ENCODE assay signal across 8 cellular contexts in the genomic region with DNA sequence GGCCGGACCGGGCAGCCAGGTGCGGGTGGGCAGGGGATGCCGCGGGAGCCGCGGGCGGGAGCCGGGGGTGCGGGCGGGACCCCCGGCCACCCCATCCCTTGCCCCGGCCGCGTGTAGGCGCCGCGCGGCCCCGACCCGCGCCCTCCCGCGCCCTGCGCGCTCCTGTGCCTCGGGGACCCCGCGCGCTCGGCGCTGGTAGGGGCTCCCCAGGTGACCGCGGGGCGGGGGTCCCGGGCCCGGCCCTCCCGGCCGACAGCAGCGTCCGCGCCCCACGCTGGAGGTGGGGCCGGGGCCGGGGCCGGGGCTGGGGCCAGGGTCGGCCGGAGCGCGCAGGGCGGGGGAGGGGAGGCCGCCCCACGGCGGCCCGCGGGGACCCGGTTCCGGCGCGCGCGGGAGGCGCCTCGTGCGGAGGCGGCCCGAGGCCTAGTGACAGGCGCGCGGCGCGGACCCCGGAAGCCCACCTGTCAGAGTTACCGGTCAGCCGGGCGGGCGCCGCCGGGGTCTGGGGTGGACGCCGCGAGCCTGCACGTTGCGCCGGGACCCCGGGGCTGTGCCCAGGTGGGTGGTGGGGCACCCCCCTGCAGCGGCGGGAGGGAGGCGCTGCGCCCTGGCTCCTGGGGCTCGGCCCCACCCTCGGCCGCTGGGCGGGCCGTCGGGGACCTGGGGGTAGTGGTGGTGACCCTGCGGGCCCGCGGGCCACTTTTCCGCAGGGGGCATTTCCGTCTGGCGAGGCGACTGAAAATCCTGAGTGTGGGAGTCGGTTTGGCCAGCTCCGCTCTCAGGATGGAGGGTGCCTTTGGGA. TPM values are rescaled to one million over a fixed set of nuclear protein-coding genes. Genes with fewer than 3 reads are reported as not detected.
DNase-seq lines count a peak whose midpoint lies in the region; ATAC-seq and TF ChIP-seq lines count a peak whose summit lies in the region.

No MANE protein-coding gene starts in this region.

- DNase-seq in COR-L47 (lab: John Stamatoyannopoulos, UW) (peak; percentile 18), glutamatergic neuron (peak; percentile 33), posterior vena cava (ENCODE audit: low spot score) (peak; percentile 74), NCI-H446 (lab: John Stamatoyannopoulos, UW) (no peak), Ammon's horn (ENCODE audit: low spot score) (no peak)
- peak; percentile 70 for DNase-seq in activated CD8-positive, alpha-beta memory T cell treated with anti-CD3 and anti-CD28 coated beads, Interleukin-2, amount 50 U/mL, for 48 hours

- H3K27me3 Mint-ChIP-seq in glutamatergic neuron (ENCODE audit: unreplicated experiment), result peaks cover 9% of the 10 kb centered on the region

- H3K4me3 Mint-ChIP-seq in glutamatergic neuron (ENCODE audit: unreplicated experiment), result peak overlapping the region; percentile 96

- ATAC-seq in GM19468 (IDR thresholded peaks at IDR 0.05; ENCODE audit: extremely low read depth, unreplicated experiment), result peak; percentile 5
- ATAC-seq in HG03565 (IDR thresholded peaks at IDR 0.05; ENCODE audit: unreplicated experiment), result peak; percentile 15

- TF ChIP-seq CTCF in glutamatergic neuron (IDR thresholded peaks at IDR 0.05; ENCODE audit: partially characterized antibody, unreplicated experiment), result no peak

- H3K36me3 Mint-ChIP-seq in glutamatergic neuron (ENCODE audit: unreplicated experiment), result peaks cover 2% of the 10 kb centered on the region

- H3K9me3 Mint-ChIP-seq in glutamatergic neuron (ENCODE audit: unreplicated experiment), result peaks cover 7% of the 10 kb centered on the region

- peaks cover 6% of the 10 kb centered on the region for H3K4me1 Mint-ChIP-seq in glutamatergic neuron (ENCODE audit: low read depth, unreplicated experiment)

- H3K27ac Mint-ChIP-seq in glutamatergic neuron (ENCODE audit: unreplicated experiment), result peak overlapping the region; percentile 81

- intact Hi-C loops in posterior vena cava (cut with DNase I), result no loop called here

RNA-seq across cellular contexts. Expression of gene TFDP1, which starts 0.5 kb away (rescaled TPM):
- 62.0 TPM for total RNA-seq in glutamatergic neuron (ENCODE audit: unreplicated experiment)
- total RNA-seq in posterior vena cava, result 10 to 100 TPM; 36.6 to 40.3 TPM

Comparison
In these comparisons a context has a peak if more than half of its experiments do, and no peak if none do; other contexts are left out.
1. DNase-seq: peak in COR-L47 (single experiment), activated CD8-positive, alpha-beta memory T cell treated with anti-CD3 and anti-CD28 coated beads, Interleukin-2, amount 50 U/mL, for 48 hours (single experiment), glutamatergic neuron (single experiment) and posterior vena cava (single experiment); none in NCI-H446 (0 of 2) and Ammon's horn (single experiment).